In the genomic region with DNA sequence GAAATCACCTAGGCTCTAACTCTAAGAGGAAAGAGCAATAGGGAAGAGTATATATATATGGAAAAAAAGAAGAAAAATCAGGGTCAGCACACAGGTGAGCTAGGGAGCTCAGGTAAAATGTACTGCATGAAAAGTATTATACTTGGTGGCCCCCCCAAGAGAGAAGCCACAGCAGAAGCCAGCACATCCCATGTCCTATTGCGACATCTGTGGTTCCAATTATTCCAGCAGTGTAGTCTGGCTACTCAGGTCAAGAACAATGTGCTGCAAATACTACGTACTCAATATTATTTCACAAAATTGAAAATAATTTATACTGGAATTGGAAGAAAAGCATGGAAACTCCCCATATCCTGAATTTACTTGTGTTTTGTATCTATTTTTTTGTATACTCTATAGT, we compare ENCODE assay signal across 1 cellular context.
TF ChIP-seq lines count a peak whose summit lies in the region.

No MANE protein-coding gene starts in this region.

TF ChIP-seq in H1, 55 proteins besides CTCF, POLR2A, EP300 and RAD21:
- TF ChIP-seq SAP30 (IDR thresholded peaks at IDR 0.05; ENCODE audit: insufficient read depth, insufficient replicate concordance, low read length) = no peak
- peak; percentile 77 for TF ChIP-seq CEBPB (IDR thresholded peaks at IDR 0.05; ENCODE audit: low read depth, low read length)
